Comparison of ENCODE assay signal across 22 cellular contexts in genomic region chr1:188517139-188517538, GRCh38.
"Had no signal": no experiment of that assay in that cellular context is flagged by ENCODE, and none has a peak within 500 bp of the region (broad histone marks: within the 10 kb centered on the region; RNA-seq: fewer than 3 reads in every experiment).

No MANE protein-coding gene starts in this region.

- DNase-seq: IMR-90, Karpas-422, KG1, MG63, NCI-H1092, NCI-H1105 treated with DMSO at 0.1 percent for 48 hours, NCI-H1417 treated with DMSO at 0.1 percent for 48 hours, NCI-H146, NCI-H1694 treated with DMSO at 0.1 percent for 48 hours, NCI-H1930, NCI-H2081, NCI-H2107, NCI-H2227 treated with DMSO at 0.1 percent for 48 hours, NCI-H446, NCI-H510A, NCI-H524 treated with DMSO at 0.1 percent for 48 hours, NCI-H69, NCI-H774, Right ventricle myocardium superior, RPMI8226, SIG-M5, T-helper 1 cell had no signal
